In genomic region chr12:6764011-6764828, GRCh38 we compare ENCODE assay signal across 8 cellular contexts. TPM values are rescaled to one million over a fixed set of nuclear protein-coding genes. Genes with fewer than 3 reads are reported as not detected.
DNase-seq lines count a peak whose midpoint lies in the region; ATAC-seq lines count a peak whose summit lies in the region.

No MANE protein-coding gene starts in this region.

- peak overlapping the region; percentile 74 for H3K27ac Mint-ChIP-seq in stimulated activated effector memory CD8-positive, alpha-beta T cell treated with anti-CD3 and anti-CD28 coated beads, Interleukin-12 subunit alpha, Interleukin-12 subunit beta, amount 100 ng/mL, for 72 hours

- H3K4me1 ChIP-seq in BLaER1 = peaks cover 31% of the 10 kb centered on the region
- peaks cover 31 to 32% of the 10 kb centered on the region in 2 donors for H3K4me1 ChIP-seq in duodenal mucosa (ENCODE audit: control insufficient read depth in 1 of 2, insufficient read depth in 2 of 2, low read length in 2 of 2)

- H3K9ac ChIP-seq in BLaER1 (no peak overlapping the region), duodenal mucosa (ENCODE audit: low read depth in 1 of 2, low read length in 2 of 2) (peak overlapping the region in 1 of 2 donors; percentile 25)

- H3K36me3 Mint-ChIP-seq in stimulated activated effector memory CD8-positive, alpha-beta T cell treated with anti-CD3 and anti-CD28 coated beads, Interleukin-12 subunit alpha, Interleukin-12 subunit beta, amount 100 ng/mL, for 72 hours = peaks cover 30% of the 10 kb centered on the region

- H3K27ac ChIP-seq in BLaER1 = no peak overlapping the region
- peak overlapping the region; percentile 68 for H3K27ac ChIP-seq in duodenal mucosa (ENCODE audit: low read depth, low read length)

- H3K4me2 ChIP-seq in BLaER1 = peak overlapping the region; percentile 39

- peaks cover 42% of the 10 kb centered on the region for H3K4me1 Mint-ChIP-seq in stimulated activated effector memory CD8-positive, alpha-beta T cell treated with anti-CD3 and anti-CD28 coated beads, Interleukin-12 subunit alpha, Interleukin-12 subunit beta, amount 100 ng/mL, for 72 hours

- H3K9me3 ChIP-seq in BLaER1 = no peaks in the 10 kb centered on the region
- H3K9me3 ChIP-seq in duodenal mucosa (ENCODE audit: control insufficient read depth in 1 of 2, low read length in 2 of 2) = no peaks in the 10 kb centered on the region

- no peaks in the 10 kb centered on the region for H3K9me3 Mint-ChIP-seq in stimulated activated effector memory CD8-positive, alpha-beta T cell treated with anti-CD3 and anti-CD28 coated beads, Interleukin-12 subunit alpha, Interleukin-12 subunit beta, amount 100 ng/mL, for 72 hours

- H3K4me3 Mint-ChIP-seq in stimulated activated effector memory CD8-positive, alpha-beta T cell treated with anti-CD3 and anti-CD28 coated beads, Interleukin-12 subunit alpha, Interleukin-12 subunit beta, amount 100 ng/mL, for 72 hours = peak overlapping the region; percentile 88

- H3K27me3 ChIP-seq in BLaER1 (peaks cover 80% of the 10 kb centered on the region), duodenal mucosa (ENCODE audit: control insufficient read depth in 1 of 2, insufficient read depth in 2 of 2, low read length in 2 of 2) (no peaks in the 10 kb centered on the region)

- DNase-seq in NCI-H2081 (lab: John Stamatoyannopoulos, UW) = peak; percentile 99
- peak; percentile 91 for DNase-seq in T1000 (lab: John Stamatoyannopoulos, UW)
- DNase-seq in left lobe of liver (ENCODE audit: low spot score) = peak; percentile 86
- DNase-seq in stimulated activated effector memory CD8-positive, alpha-beta T cell treated with anti-CD3 and anti-CD28 coated beads, Interleukin-12 subunit alpha, Interleukin-12 subunit beta, amount 100 ng/mL, for 72 hours (ENCODE audit: low spot score in 2 of 2) = peak in 1 of 2 donors; percentile 85

- no peaks in the 10 kb centered on the region for H3K36me3 ChIP-seq in BLaER1
- no peaks in the 10 kb centered on the region for H3K36me3 ChIP-seq in duodenal mucosa (ENCODE audit: control insufficient read depth in 1 of 2, insufficient read depth in 2 of 2, low read length in 2 of 2)

- H4K20me1 ChIP-seq in BLaER1 = peaks cover 34% of the 10 kb centered on the region

- H3K4me3 ChIP-seq in BLaER1 (0 out of 2 replicates have a peak overlapping the region, but pooled peaks have one; percentile 3), duodenal mucosa (ENCODE audit: low read depth in 1 of 2, low read length in 2 of 2) (peak overlapping the region; percentile 16 to 53)

- ATAC-seq in GM18873 (IDR thresholded peaks at IDR 0.05; ENCODE audit: low FRiP score, unreplicated experiment) (peak; percentile 93), HG03064 (IDR thresholded peaks at IDR 0.05; ENCODE audit: low read depth, unreplicated experiment) (peak; percentile 59), left lobe of liver (peak; percentile 66)
- peak; percentile 89 for ATAC-seq in stimulated activated effector memory CD8-positive, alpha-beta T cell treated with anti-CD3 and anti-CD28 coated beads, Interleukin-12 subunit alpha, Interleukin-12 subunit beta, amount 100 ng/mL, for 72 hours

RNA-seq across cellular contexts. Expression of gene PTMS, which starts 1.9 kb away (rescaled TPM):
- total RNA-seq in left lobe of liver = 406 TPM

RNA-seq across cellular contexts. Expression of gene LAG3, which starts 8.1 kb away (rescaled TPM):
- total RNA-seq in left lobe of liver = 2.8 TPM

RNA-seq across cellular contexts. Expression of gene MLF2, which starts 11.3 kb away (rescaled TPM):
- total RNA-seq in left lobe of liver = 133 TPM

RNA-seq across cellular contexts. Expression of gene CD4, which starts 25.1 kb away (rescaled TPM):
- total RNA-seq in left lobe of liver = 22.7 TPM

RNA-seq across cellular contexts. Expression of gene COPS7A, which starts 40.4 kb away (rescaled TPM):
- total RNA-seq in left lobe of liver = 31.1 TPM
